ENCODE assay signal across 1 cellular context in genomic region chr11:60165538-60165937, GRCh38.
TF ChIP-seq lines count a peak whose summit lies in the region.

No MANE protein-coding gene starts in this region.

TF ChIP-seq in endothelial cell of umbilical vein, 7 proteins besides CTCF, POLR2A, EP300 and RAD21 (continued from another document):
- TF ChIP-seq JUN (IDR thresholded peaks at IDR 0.05; ENCODE audit: borderline replicate concordance, insufficient read depth, insufficient read length, low read depth) (peak; percentile 74), EZH2 (IDR thresholded peaks at IDR 0.05; ENCODE audit: borderline replicate concordance, low read depth, low read length, severe bottlenecking) (no peak), GATA2 (IDR thresholded peaks at IDR 0.05; ENCODE audit: insufficient read depth, insufficient read length, low read depth, low read length) (no peak), MYC (IDR thresholded peaks at IDR 0.05; ENCODE audit: low read depth, low read length) (no peak), POLR2AphosphoS5 (IDR thresholded peaks at IDR 0.05; ENCODE audit: insufficient read depth, low read depth, low read length) (no peak)
